17 cellular contexts compared by ENCODE assay signal in the genomic region with DNA sequence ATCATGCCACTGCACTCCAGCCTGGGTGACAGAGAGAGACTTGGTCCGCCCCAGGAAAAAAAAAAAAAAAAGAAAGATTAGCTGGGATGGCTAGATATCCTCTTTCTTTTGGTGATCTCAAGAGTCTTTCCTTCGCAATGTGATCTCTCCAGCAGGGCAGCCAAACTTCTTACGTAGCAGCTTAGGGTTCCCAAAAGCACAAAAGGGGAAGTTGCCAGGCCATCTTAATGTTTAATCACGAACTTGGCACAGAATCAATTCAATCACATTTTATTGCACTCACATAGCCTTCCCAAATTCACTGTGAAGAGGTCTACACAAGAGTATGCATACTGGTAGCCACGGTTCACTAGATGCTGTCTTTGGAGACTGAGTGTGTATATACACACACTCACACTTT. TPM values are rescaled to one million over a fixed set of nuclear protein-coding genes. Genes with fewer than 3 reads are reported as not detected.
DNase-seq lines count a peak whose midpoint lies in the region; ATAC-seq and TF ChIP-seq lines count a peak whose summit lies in the region.
"Had no signal": no experiment of that assay in that cellular context is flagged by ENCODE, and none has a peak within 500 bp of the region (broad histone marks: within the 10 kb centered on the region; RNA-seq: fewer than 3 reads in every experiment).

No MANE protein-coding gene starts in this region.

- peaks cover 14 to 32% of the 10 kb centered on the region in 2 donors for H3K36me3 Mint-ChIP-seq in CD14-positive monocyte
- H3K36me3 Mint-ChIP-seq in activated naive CD8-positive, alpha-beta T cell treated with anti-CD3 and anti-CD28 coated beads, Interleukin-2, amount 10 ng/mL, durations not matched to agents 7 days and 5 days, result peaks cover 40% of the 10 kb centered on the region
- H3K36me3 Mint-ChIP-seq in naive B cell, result peaks cover 5 to 14% of the 10 kb centered on the region in 2 donors

- no peak for TF ChIP-seq CTCF in CD14-positive monocyte (IDR thresholded peaks at IDR 0.05)

- no peak for ATAC-seq in activated naive CD8-positive, alpha-beta T cell treated with anti-CD3 and anti-CD28 coated beads, Interleukin-2, amount 10 ng/mL, durations not matched to agents 7 days and 5 days (ENCODE audit: low read depth)
- ATAC-seq in naive B cell (ENCODE audit: low read depth in 2 of 2) (peak; percentile 53 to 63), HG02623 (IDR thresholded peaks at IDR 0.05; ENCODE audit: unreplicated experiment) (no peak)
- ATAC-seq: effector memory CD8-positive, alpha-beta T cell had no signal

- H3K9me3 Mint-ChIP-seq in CD14-positive monocyte, result no peaks in the 10 kb centered on the region
- no peaks in the 10 kb centered on the region for H3K9me3 Mint-ChIP-seq in activated naive CD8-positive, alpha-beta T cell treated with anti-CD3 and anti-CD28 coated beads, Interleukin-2, amount 10 ng/mL, durations not matched to agents 7 days and 5 days
- H3K9me3 Mint-ChIP-seq in naive B cell, result no peaks in the 10 kb centered on the region
- H3K9me3 Mint-ChIP-seq: effector memory CD8-positive, alpha-beta T cell had no signal

- H3K4me3 Mint-ChIP-seq in CD14-positive monocyte (peak overlapping the region in 1 of 2 donors; percentile 46), naive B cell (peak overlapping the region in 6 of 8 donors; percentile 3 to 72 (median 30))
- peak overlapping the region; percentile 22 for H3K4me3 Mint-ChIP-seq in activated naive CD8-positive, alpha-beta T cell treated with anti-CD3 and anti-CD28 coated beads, Interleukin-2, amount 10 ng/mL, durations not matched to agents 7 days and 5 days
- H3K4me3 Mint-ChIP-seq: effector memory CD8-positive, alpha-beta T cell had no signal

- intact Hi-C loops in CD14-positive monocyte (cut with micrococcal nuclease), result loop anchor here in 1 of 2 donors (10.0 kb wide), 1 partner anchor 287 kb away; no protein-coding TSS in a partner anchor

- POLR2A ChIA-PET in activated naive CD8-positive, alpha-beta T cell treated with anti-CD3 and anti-CD28 coated beads, Interleukin-2, amount 10 ng/mL, durations not matched to agents 7 days and 5 days (lab: Charles Lee), result interaction anchor here (0.6 kb wide), 1 partner anchor 25 kb away, joined by 3 read pairs; no protein-coding TSS in a partner anchor

- H3K4me1 Mint-ChIP-seq in CD14-positive monocyte (peaks cover 33% of the 10 kb centered on the region), naive B cell (peaks cover 28 to 35% (median 32%) of the 10 kb centered on the region in 3 donors)
- H3K4me1 Mint-ChIP-seq in activated naive CD8-positive, alpha-beta T cell treated with anti-CD3 and anti-CD28 coated beads, Interleukin-2, amount 10 ng/mL, durations not matched to agents 7 days and 5 days, result peaks cover 18% of the 10 kb centered on the region

- H3K27ac Mint-ChIP-seq in CD14-positive monocyte (peak overlapping the region; percentile 54 to 87 (median 84)), naive B cell (peak overlapping the region in 3 of 6 donors; percentile 14 to 88 (median 51))
- H3K27ac Mint-ChIP-seq in activated naive CD8-positive, alpha-beta T cell treated with anti-CD3 and anti-CD28 coated beads, Interleukin-2, amount 10 ng/mL, durations not matched to agents 7 days and 5 days, result no peak overlapping the region

- peak; percentile 63 for DNase-seq in CD14-positive monocyte (ENCODE audit: low spot score)
- DNase-seq in MV-4-11 (lab: John Stamatoyannopoulos, UW), result peak; percentile 68
- no peak for DNase-seq in activated naive CD8-positive, alpha-beta T cell treated with anti-CD3 and anti-CD28 coated beads, Interleukin-2, amount 10 ng/mL, durations not matched to agents 7 days and 5 days
- no peak for DNase-seq in naive B cell
- DNase-seq in activated CD4-positive, CD25-positive, alpha-beta regulatory T cell treated with anti-CD3 and anti-CD28 coated beads, Interleukin-2, amount 50 U/mL, for 72 hours, result no peak
- no peak for DNase-seq in activated CD4-positive, alpha-beta T cell treated with anti-CD3 and anti-CD28 coated beads, Interleukin-2, amount 50 U/mL, for 48 hours
- no peak for DNase-seq in NCI-H1417 treated with DMSO at 0.1 percent for 48 hours (lab: John Stamatoyannopoulos, UW)
- DNase-seq: activated gamma-delta T cell; Calu3; effector memory CD8-positive, alpha-beta T cell; hippocampal formation; NCI-H1092 treated with DMSO at 0.1 percent for 48 hours; NCI-H69; SW 1271; testis had no signal

- H3K27me3 Mint-ChIP-seq in CD14-positive monocyte (ENCODE audit: low read depth in 3 of 3) (peaks cover 0 to 3% (median 0%) of the 10 kb centered on the region in 3 donors), naive B cell (no peaks in the 10 kb centered on the region)
- H3K27me3 Mint-ChIP-seq in activated naive CD8-positive, alpha-beta T cell treated with anti-CD3 and anti-CD28 coated beads, Interleukin-2, amount 10 ng/mL, durations not matched to agents 7 days and 5 days, result no peaks in the 10 kb centered on the region
- H3K27me3 Mint-ChIP-seq: effector memory CD8-positive, alpha-beta T cell had no signal

RNA-seq across cellular contexts. Expression of gene VIL1, which starts 53.1 kb away (rescaled TPM):
- polyA plus RNA-seq in CD14-positive monocyte, result not detected
- not detected for total RNA-seq in activated naive CD8-positive, alpha-beta T cell treated with anti-CD3 and anti-CD28 coated beads, Interleukin-2, amount 10 ng/mL, durations not matched to agents 7 days and 5 days
- polyA plus RNA-seq in naive B cell (ENCODE audit: low read depth in 6 of 6), result under 1 TPM; 0.06 to 0.43 (median 0.23) TPM
- total RNA-seq: kidney epithelial cell had no signal

Comparison
In these comparisons a context has a peak if more than half of its experiments do, and no peak if none do; other contexts are left out.
1. DNase-seq: peak in CD14-positive monocyte (single experiment) and MV-4-11 (single experiment); none in activated naive CD8-positive, alpha-beta T cell treated with anti-CD3 and anti-CD28 coated beads, Interleukin-2, amount 10 ng/mL, durations not matched to agents 7 days and 5 days (single experiment), naive B cell (single experiment), activated CD4-positive, CD25-positive, alpha-beta regulatory T cell treated with anti-CD3 and anti-CD28 coated beads, Interleukin-2, amount 50 U/mL, for 72 hours (single experiment), activated CD4-positive, alpha-beta T cell treated with anti-CD3 and anti-CD28 coated beads, Interleukin-2, amount 50 U/mL, for 48 hours (0 of 2) and NCI-H1417 treated with DMSO at 0.1 percent for 48 hours (single experiment).
2. ATAC-seq: peak in naive B cell (2 of 2); none in activated naive CD8-positive, alpha-beta T cell treated with anti-CD3 and anti-CD28 coated beads, Interleukin-2, amount 10 ng/mL, durations not matched to agents 7 days and 5 days (single experiment) and HG02623 (single experiment).